17 cellular contexts compared by ENCODE assay signal in the genomic region with DNA sequence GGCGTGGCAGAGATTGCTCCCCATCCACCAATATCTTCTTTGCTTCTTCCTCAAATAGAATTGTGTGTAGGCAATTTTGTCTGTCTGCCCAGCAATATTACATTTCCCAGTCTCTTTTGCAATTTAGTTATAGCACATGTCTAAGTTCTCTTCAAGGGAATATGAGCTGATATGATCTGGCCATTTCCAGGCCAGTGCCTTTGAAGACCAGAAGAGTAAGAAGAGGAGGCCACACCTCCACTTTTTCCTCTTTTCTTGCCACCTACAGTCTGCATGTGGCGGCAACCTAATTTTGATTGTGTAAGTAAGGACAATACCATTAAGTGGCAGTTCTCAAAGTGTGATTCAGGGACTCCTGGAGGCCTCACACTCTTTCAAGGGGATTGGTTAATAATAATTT. TPM values are rescaled to one million over a fixed set of nuclear protein-coding genes. Genes with fewer than 3 reads are reported as not detected.
DNase-seq lines count a peak whose midpoint lies in the region; ATAC-seq and TF ChIP-seq lines count a peak whose summit lies in the region.
"Had no signal": no experiment of that assay in that cellular context is flagged by ENCODE, and none has a peak within 500 bp of the region (broad histone marks: within the 10 kb centered on the region; RNA-seq: fewer than 3 reads in every experiment).

No MANE protein-coding gene starts in this region.

- peaks cover 63% of the 10 kb centered on the region for H3K36me3 Mint-ChIP-seq in stimulated activated naive CD8-positive, alpha-beta T cell treated with anti-CD3 and anti-CD28 coated beads, Interleukin-15, Interleukin-2, amounts not matched to agents 100 ng/mL and 50 ng/mL, for 24 hours (ENCODE audit: low read depth)

- no peak overlapping the region for H3K23ac ChIP-seq in mesendoderm (ENCODE audit: low read length)

- no peaks in the 10 kb centered on the region for H3K79me2 ChIP-seq in mesendoderm (ENCODE audit: control insufficient read depth, insufficient read depth, low read length)

- H3K27ac Mint-ChIP-seq in stimulated activated naive CD8-positive, alpha-beta T cell treated with anti-CD3 and anti-CD28 coated beads, Interleukin-15, Interleukin-2, amounts not matched to agents 100 ng/mL and 50 ng/mL, for 24 hours = peak overlapping the region; percentile 26
- H3K27ac Mint-ChIP-seq: CD8-positive, alpha-beta T cell had no signal

- no peaks in the 10 kb centered on the region for H3K9me3 Mint-ChIP-seq in stimulated activated naive CD8-positive, alpha-beta T cell treated with anti-CD3 and anti-CD28 coated beads, Interleukin-15, Interleukin-2, amounts not matched to agents 100 ng/mL and 50 ng/mL, for 24 hours
- H3K9me3 Mint-ChIP-seq: CD8-positive, alpha-beta T cell had no signal

- peaks cover 4% of the 10 kb centered on the region for H3K4me1 Mint-ChIP-seq in stimulated activated naive CD8-positive, alpha-beta T cell treated with anti-CD3 and anti-CD28 coated beads, Interleukin-15, Interleukin-2, amounts not matched to agents 100 ng/mL and 50 ng/mL, for 24 hours (ENCODE audit: low read depth)

- H2BK15ac ChIP-seq in mesendoderm (replicated peaks; ENCODE audit: low read depth) = no peak overlapping the region

- H3K27me3 Mint-ChIP-seq in stimulated activated naive CD8-positive, alpha-beta T cell treated with anti-CD3 and anti-CD28 coated beads, Interleukin-15, Interleukin-2, amounts not matched to agents 100 ng/mL and 50 ng/mL, for 24 hours = no peaks in the 10 kb centered on the region

- no peak overlapping the region for H3K18ac ChIP-seq in mesendoderm (ENCODE audit: low read length)

- no peak for ATAC-seq in stimulated activated naive CD8-positive, alpha-beta T cell treated with anti-CD3 and anti-CD28 coated beads, Interleukin-15, Interleukin-2, amounts not matched to agents 100 U/mL and 50 U/mL, for 24 hours
- ATAC-seq in upper lobe of right lung = peak; percentile 49
- ATAC-seq: CD8-positive, alpha-beta T cell had no signal

- H3K36me3 ChIP-seq in mesendoderm (ENCODE audit: control insufficient read depth, insufficient read depth, low read length) = no peaks in the 10 kb centered on the region
- no peaks in the 10 kb centered on the region for H3K36me3 ChIP-seq in upper lobe of right lung
- H3K36me3 ChIP-seq: BE2C had no signal

- H3K27ac ChIP-seq in mesendoderm (ENCODE audit: low read depth, low read length) (no peak overlapping the region), upper lobe of right lung (no peak overlapping the region)
- H3K27ac ChIP-seq: C4-2B had no signal

- H3K4me1 ChIP-seq in mesendoderm (ENCODE audit: control insufficient read depth, low read depth, low read length) = no peaks in the 10 kb centered on the region
- no peaks in the 10 kb centered on the region for H3K4me1 ChIP-seq in upper lobe of right lung

- H4K5ac ChIP-seq in mesendoderm (ENCODE audit: low read length) = no peak overlapping the region

- no peak overlapping the region for H3K9ac ChIP-seq in mesendoderm (ENCODE audit: low read length)

- H2AK5ac ChIP-seq in mesendoderm (ENCODE audit: low read length) = no peak overlapping the region

- no peak for TF ChIP-seq CTCF in upper lobe of right lung (IDR thresholded peaks at IDR 0.05)

- WGBS in mesendoderm (ENCODE audit: extremely low coverage, insufficient coverage, low lambda C conversion rate) = no CpG with 5 or more reads among the region's 2 CpGs

- H3K4me3 ChIP-seq in mesendoderm (ENCODE audit: low read length) = no peak overlapping the region
- no peak overlapping the region for H3K4me3 ChIP-seq in upper lobe of right lung

- no peak overlapping the region for H3K4me3 Mint-ChIP-seq in stimulated activated naive CD8-positive, alpha-beta T cell treated with anti-CD3 and anti-CD28 coated beads, Interleukin-15, Interleukin-2, amounts not matched to agents 100 ng/mL and 50 ng/mL, for 24 hours
- H3K4me3 Mint-ChIP-seq: CD8-positive, alpha-beta T cell had no signal

- H2BK120ac ChIP-seq in mesendoderm (ENCODE audit: low read depth, low read length) = no peak overlapping the region

- no peak for DNase-seq in stimulated activated naive CD8-positive, alpha-beta T cell treated with anti-CD3 and anti-CD28 coated beads, Interleukin-15, Interleukin-2, amounts not matched to agents 100 U/mL and 50 U/mL, for 24 hours
- peak; percentile 76 for DNase-seq in SK-N-DZ (ENCODE audit: low spot score)
- DNase-seq in mesendoderm = peak; percentile 22
- DNase-seq in upper lobe of right lung = no peak
- no peak for DNase-seq in activated CD4-positive, CD25-positive, alpha-beta regulatory T cell treated with anti-CD3 and anti-CD28 coated beads, Interleukin-2, amount 50 U/mL, for 72 hours
- DNase-seq in A172 (ENCODE audit: low spot score) = no peak
- no peak for DNase-seq in NCI-H526 (lab: John Stamatoyannopoulos, UW)
- DNase-seq: BE2C; CD8-positive, alpha-beta T cell; COR-L47; DMS153; DMS79 treated with DMSO at 0.1 percent for 48 hours; EL; HCEC 1CT; IMR-90 had no signal

- no peak overlapping the region for H3K4me2 ChIP-seq in mesendoderm (ENCODE audit: low read length)

- no peaks in the 10 kb centered on the region for H3K79me1 ChIP-seq in mesendoderm (ENCODE audit: low read length)

- H3K4ac ChIP-seq in mesendoderm (ENCODE audit: low read depth, low read length) = no peak overlapping the region

- no peak overlapping the region for H3K56ac ChIP-seq in mesendoderm (ENCODE audit: low read length)

- H2BK5ac ChIP-seq in mesendoderm (ENCODE audit: low read length) = no peak overlapping the region

- no peaks in the 10 kb centered on the region for H3K9me3 ChIP-seq in upper lobe of right lung
- H3K9me3 ChIP-seq: BE2C had no signal

- intact Hi-C loops in upper lobe of right lung (cut with DNase I) = no loop called here

- no peak overlapping the region for H4K8ac ChIP-seq in mesendoderm (ENCODE audit: low read depth, low read length)

- H3K27me3 ChIP-seq in mesendoderm (ENCODE audit: insufficient read depth, low read length, poor library complexity) (no peaks in the 10 kb centered on the region), upper lobe of right lung (no peaks in the 10 kb centered on the region)
- H3K27me3 ChIP-seq: BE2C had no signal

RNA-seq across cellular contexts. Expression of a gene that starts 6.3 kb away (rescaled TPM):
- 8.4 and 8.9 TPM in 2 replicates for polyA plus RNA-seq in SK-N-DZ (2014; cell fraction: cytosol; rRNA removed)
- 8.4 and 10.6 TPM in 2 replicates for polyA plus RNA-seq in SK-N-DZ (2014; cell fraction: nucleus; rRNA removed)
- 7.0 TPM for polyA plus RNA-seq in mesendoderm (2013, experiment 1 of 2)
- polyA plus RNA-seq in mesendoderm (2013, experiment 2 of 2) = 6.8 TPM
- 23.2 TPM for total RNA-seq in upper lobe of right lung
- total RNA-seq in A172 (2014; rRNA removed; shearing (Covaris generic)) = 7.9 and 9.7 TPM in 2 replicates

RNA-seq across cellular contexts. Expression of a gene that starts 52.9 kb away (rescaled TPM):
- polyA plus RNA-seq in SK-N-DZ (2014; cell fraction: cytosol; rRNA removed) = not detected in 2 replicates
- polyA plus RNA-seq in SK-N-DZ (2014; cell fraction: nucleus; rRNA removed) = 0.07 TPM in 1 of 2 replicates, not detected in the other
- polyA plus RNA-seq in mesendoderm (2013, experiment 1 of 2) = 0.03 TPM
- not detected for polyA plus RNA-seq in mesendoderm (2013, experiment 2 of 2)
- 12.2 TPM for total RNA-seq in upper lobe of right lung
- total RNA-seq in A172 (2014; rRNA removed; shearing (Covaris generic)) = 0.29 and 0.74 TPM in 2 replicates

RNA-seq across cellular contexts. Expression of a gene that starts 59.3 kb away (rescaled TPM):
- 21.2 and 29.9 TPM in 2 replicates for polyA plus RNA-seq in SK-N-DZ (2014; cell fraction: cytosol; rRNA removed)
- 30.1 and 55.6 TPM in 2 replicates for polyA plus RNA-seq in SK-N-DZ (2014; cell fraction: nucleus; rRNA removed)
- polyA plus RNA-seq in mesendoderm (2013, experiment 1 of 2) = 22.6 TPM
- 21.9 TPM for polyA plus RNA-seq in mesendoderm (2013, experiment 2 of 2)
- total RNA-seq in upper lobe of right lung = 18.9 TPM
- total RNA-seq in A172 (2014; rRNA removed; shearing (Covaris generic)) = 33.6 and 48.0 TPM in 2 replicates

Comparison
In these comparisons a context has a peak if more than half of its experiments do, and no peak if none do; other contexts are left out.
1. DNase-seq: peak in SK-N-DZ (single experiment) and mesendoderm (single experiment); none in stimulated activated naive CD8-positive, alpha-beta T cell treated with anti-CD3 and anti-CD28 coated beads, Interleukin-15, Interleukin-2, amounts not matched to agents 100 U/mL and 50 U/mL, for 24 hours (single experiment), upper lobe of right lung (single experiment), activated CD4-positive, CD25-positive, alpha-beta regulatory T cell treated with anti-CD3 and anti-CD28 coated beads, Interleukin-2, amount 50 U/mL, for 72 hours (single experiment), A172 (single experiment) and NCI-H526 (0 of 2).